Comparison of ENCODE assay signal across 10 cellular contexts in genomic region chr19:11152318-11153062, GRCh38. TPM values are rescaled to one million over a fixed set of nuclear protein-coding genes. Genes with fewer than 3 reads are reported as not detected.
DNase-seq lines count a peak whose midpoint lies in the region; ATAC-seq and TF ChIP-seq lines count a peak whose summit lies in the region.
"Had no signal": no experiment of that assay in that cellular context is flagged by ENCODE, and none has a peak within 500 bp of the region (broad histone marks: within the 10 kb centered on the region; RNA-seq: fewer than 3 reads in every experiment).

No MANE protein-coding gene starts in this region.

- H3K79me1 ChIP-seq in neuronal stem cell (ENCODE audit: low read depth, low read length), result peaks cover 7% of the 10 kb centered on the region

- DNase-seq in EL (peak; percentile 74), ascending aorta (ENCODE audit: low spot score in 2 of 2) (peak; percentile 59 to 90), left ventricle myocardium superior (peak; percentile 83), retinal pigment epithelial cell (ENCODE audit: low read depth) (peak; percentile 82), neuronal stem cell (ENCODE audit: low spot score) (no peak), SIG-M5 treated with dmso at 0.1 percent for 504 hours (lab: John Stamatoyannopoulos, UW; ENCODE audit: unreplicated experiment) (no peak), GM20000 (ENCODE audit: low spot score) (no peak)
- DNase-seq in activated CD8-positive, alpha-beta memory T cell treated with anti-CD3 and anti-CD28 coated beads, Interleukin-2, amount 50 U/mL, for 4 hours, result no peak

- intact Hi-C loops in ascending aorta (cut with DNase I) (no loop called here), left ventricle myocardium superior (cut with micrococcal nuclease) (no loop called here)

- H3K14ac ChIP-seq in neuronal stem cell (ENCODE audit: low read length), result no peak overlapping the region

- no peak overlapping the region for H4K91ac ChIP-seq in neuronal stem cell (ENCODE audit: low read depth, low read length, poor library complexity)

- H3K4me3 ChIP-seq in ascending aorta (no peak overlapping the region), retinal pigment epithelial cell (ENCODE audit: low read length) (no peak overlapping the region), neuronal stem cell (ENCODE audit: low read length in 2 of 2) (no peak overlapping the region)
- H3K4me3 ChIP-seq: cardiac muscle cell had no signal

- no CpG with 5 or more reads among the region's 11 CpGs for WGBS in neuronal stem cell (ENCODE audit: extremely low coverage in 2 of 2, insufficient read length in 2 of 2, insufficient replicate concordance in 1 of 2), 2 donors

- H3K4me2 ChIP-seq in neuronal stem cell (ENCODE audit: insufficient read depth, low read length, poor library complexity, severe bottlenecking), result no peak overlapping the region

- peak; percentile 67 for ATAC-seq in left ventricle myocardium superior

- no peak overlapping the region for H3K18ac ChIP-seq in neuronal stem cell (ENCODE audit: low read length)

- no peak overlapping the region for H2BK12ac ChIP-seq in neuronal stem cell (ENCODE audit: low read length)

- no peak for TF ChIP-seq CTCF in ascending aorta (IDR thresholded peaks at IDR 0.05)
- no peak for TF ChIP-seq CTCF in retinal pigment epithelial cell (conservative IDR thresholded peaks at IDR 0.05; ENCODE audit: low read depth, low read length)
- no peak for TF ChIP-seq CTCF in GM20000 (IDR thresholded peaks at IDR 0.05; ENCODE audit: extremely low read depth, missing control alignments)

- peak overlapping the region; percentile 68 to 85 for H3K27ac ChIP-seq in ascending aorta
- H3K27ac ChIP-seq in neuronal stem cell (replicated peaks; ENCODE audit: low read length), result no peak overlapping the region
- H3K27ac ChIP-seq: cardiac muscle cell, neutrophil had no signal

- H3K9me3 ChIP-seq in ascending aorta (no peaks in the 10 kb centered on the region), neuronal stem cell (replicated peaks in 1 of 2; ENCODE audit: control insufficient read depth in 2 of 2, insufficient read depth in 1 of 2, low read depth in 1 of 2, low read length in 2 of 2) (no peaks in the 10 kb centered on the region)
- H3K9me3 ChIP-seq: neutrophil had no signal

- no peak overlapping the region for H2AFZ ChIP-seq in neuronal stem cell (ENCODE audit: low read length)

- H3K4ac ChIP-seq in neuronal stem cell (ENCODE audit: low read length), result no peak overlapping the region

- H2BK15ac ChIP-seq in neuronal stem cell (ENCODE audit: low read length), result no peak overlapping the region

- H3K23ac ChIP-seq in neuronal stem cell (ENCODE audit: low read depth, low read length, poor library complexity), result no peak overlapping the region

- H2AK5ac ChIP-seq in neuronal stem cell (ENCODE audit: low read depth, low read length), result no peak overlapping the region

- no peak overlapping the region for H4K8ac ChIP-seq in neuronal stem cell (ENCODE audit: low read depth, low read length)

- H2BK5ac ChIP-seq in neuronal stem cell (ENCODE audit: low read length), result no peak overlapping the region

- H3K36me3 ChIP-seq in ascending aorta (no peaks in the 10 kb centered on the region), neuronal stem cell (replicated peaks in 1 of 2; ENCODE audit: control insufficient read depth in 2 of 2, insufficient read depth in 2 of 2, low read length in 2 of 2) (peaks cover 10 to 52% of the 10 kb centered on the region in 2 donors)
- H3K36me3 ChIP-seq: cardiac muscle cell had no signal

- H3K27me3 ChIP-seq in ascending aorta (no peaks in the 10 kb centered on the region), neuronal stem cell (ENCODE audit: control insufficient read depth in 3 of 3, insufficient read depth in 3 of 3, low read depth in 1 of 3, low read length in 3 of 3) (no peaks in the 10 kb centered on the region)
- H3K27me3 ChIP-seq: cardiac muscle cell, neutrophil had no signal

- no peak overlapping the region for H2BK120ac ChIP-seq in neuronal stem cell (ENCODE audit: low read depth, low read length)

- H3K9ac ChIP-seq in neuronal stem cell (ENCODE audit: low read depth, low read length, poor library complexity), result no peak overlapping the region

- H3K4me1 ChIP-seq in ascending aorta (peaks cover 10 to 39% of the 10 kb centered on the region in 2 donors), neuronal stem cell (ENCODE audit: control insufficient read depth in 2 of 2, insufficient read depth in 1 of 2, low read depth in 1 of 2, low read length in 2 of 2) (peaks cover 3 to 7% of the 10 kb centered on the region in 2 donors)

RNA-seq across cellular contexts. Expression of gene SPC24, which starts 3.1 kb away (rescaled TPM):
- total RNA-seq in ascending aorta (1.1 TPM), left ventricle myocardium superior (8.1 TPM)
- polyA plus RNA-seq in neuronal stem cell (2013, experiment 1 of 2), result 21.3 TPM
- 22.7 TPM for polyA plus RNA-seq in neuronal stem cell (2013, experiment 2 of 2)

RNA-seq across cellular contexts. Expression of gene KANK2, which starts 44.9 kb away (rescaled TPM):
- total RNA-seq in ascending aorta (572 TPM), left ventricle myocardium superior (471 TPM)
- 19.8 TPM for polyA plus RNA-seq in neuronal stem cell (2013, experiment 1 of 2)
- 19.2 TPM for polyA plus RNA-seq in neuronal stem cell (2013, experiment 2 of 2)

Comparison
In these comparisons a context has a peak if more than half of its experiments do, and no peak if none do; other contexts are left out.
1. DNase-seq: peak in EL (single experiment), ascending aorta (2 of 2), left ventricle myocardium superior (single experiment) and retinal pigment epithelial cell (single experiment); none in neuronal stem cell (single experiment), activated CD8-positive, alpha-beta memory T cell treated with anti-CD3 and anti-CD28 coated beads, Interleukin-2, amount 50 U/mL, for 4 hours (single experiment), SIG-M5 treated with dmso at 0.1 percent for 504 hours (single experiment) and GM20000 (single experiment).